In genomic region chr19:35350591-35350990, GRCh38 we compare ENCODE assay signal across 24 cellular contexts. TPM values are rescaled to one million over a fixed set of nuclear protein-coding genes. Genes with fewer than 3 reads are reported as not detected.
DNase-seq lines count a peak whose midpoint lies in the region; ATAC-seq and TF ChIP-seq lines count a peak whose summit lies in the region.
"Had no signal": no experiment of that assay in that cellular context is flagged by ENCODE, and none has a peak within 500 bp of the region (broad histone marks: within the 10 kb centered on the region; RNA-seq: fewer than 3 reads in every experiment).

No MANE protein-coding gene starts in this region.

- H3K27me3 Mint-ChIP-seq in activated naive CD4-positive, alpha-beta T cell treated with anti-CD3 and anti-CD28 coated beads, Interleukin-2, amount 50 U/mL, for 24 hours: no peaks in the 10 kb centered on the region
- H3K27me3 Mint-ChIP-seq in endodermal cell (ENCODE audit: insufficient read depth): peaks cover 8% of the 10 kb centered on the region
- peaks cover 4% of the 10 kb centered on the region for H3K27me3 Mint-ChIP-seq in activated CD8-positive, alpha-beta T cell treated with anti-CD3 and anti-CD28 coated beads, Interleukin-2, amount 10 ng/mL, durations not matched to agents 7 days and 5 days (ENCODE audit: low read depth)
- no peaks in the 10 kb centered on the region for H3K27me3 Mint-ChIP-seq in activated naive CD8-positive, alpha-beta T cell treated with anti-CD3 and anti-CD28 coated beads, Interleukin-2, amount 50 U/mL, for 24 hours

- H3K4me1 Mint-ChIP-seq in activated naive CD4-positive, alpha-beta T cell treated with anti-CD3 and anti-CD28 coated beads, Interleukin-2, amount 50 U/mL, for 24 hours: peaks cover 32% of the 10 kb centered on the region
- peaks cover 8% of the 10 kb centered on the region for H3K4me1 Mint-ChIP-seq in endodermal cell
- H3K4me1 Mint-ChIP-seq in activated CD8-positive, alpha-beta T cell treated with anti-CD3 and anti-CD28 coated beads, Interleukin-2, amount 10 ng/mL, durations not matched to agents 7 days and 5 days (ENCODE audit: low read depth): peaks cover 35% of the 10 kb centered on the region
- peaks cover 51% of the 10 kb centered on the region for H3K4me1 Mint-ChIP-seq in activated naive CD8-positive, alpha-beta T cell treated with anti-CD3 and anti-CD28 coated beads, Interleukin-2, amount 50 U/mL, for 24 hours

- no peak for ATAC-seq in GM19467 (IDR thresholded peaks at IDR 0.05; ENCODE audit: unreplicated experiment)
- no peak for ATAC-seq in activated CD8-positive, alpha-beta T cell treated with anti-CD3 and anti-CD28 coated beads, Interleukin-2, amount 10 ng/mL, durations not matched to agents 7 days and 5 days
- no peak for ATAC-seq in activated naive CD8-positive, alpha-beta T cell treated with anti-CD3 and anti-CD28 coated beads, Interleukin-2, amount 50 U/mL, for 24 hours
- ATAC-seq: heart left ventricle; naive thymus-derived CD4-positive, alpha-beta T cell; T-cell had no signal

- H3K4me1 ChIP-seq in endodermal cell (ENCODE audit: control insufficient read depth, insufficient read depth, low read length): no peaks in the 10 kb centered on the region
- peaks cover 3% of the 10 kb centered on the region for H3K4me1 ChIP-seq in ovary (ENCODE audit: insufficient read depth)
- H3K4me1 ChIP-seq: adrenal gland, prostate gland, transverse colon had no signal

- no peak for TF ChIP-seq CTCF in endodermal cell (conservative IDR thresholded peaks at IDR 0.05)
- TF ChIP-seq CTCF in ovary (IDR thresholded peaks at IDR 0.05): no peak

- H3K9me3 ChIP-seq in endodermal cell (ENCODE audit: control insufficient read depth, low read length) (no peaks in the 10 kb centered on the region), ovary (no peaks in the 10 kb centered on the region)
- H3K9me3 ChIP-seq: adrenal gland, heart left ventricle, prostate gland, transverse colon had no signal

- intact Hi-C loops in ovary (cut with DNase I): loop anchor here in 3 of 4 donors (5.0 to 10.0 kb wide), 3 partner anchors 78 to 147 kb away; partner anchors contain the start of gene KRTDAP (in 1 of the 3)

- CTCF ChIA-PET in activated CD8-positive, alpha-beta T cell treated with anti-CD3 and anti-CD28 coated beads, Interleukin-2, amount 10 ng/mL, durations not matched to agents 7 days and 5 days (lab: Charles Lee): interaction anchor here (0.8 to 1.2 kb wide), 4 partner anchors 113 to 144 kb away, joined by 3 read pairs; no protein-coding TSS in a partner anchor

- POLR2A ChIA-PET in activated CD8-positive, alpha-beta T cell treated with anti-CD3 and anti-CD28 coated beads, Interleukin-2, amount 10 ng/mL, durations not matched to agents 7 days and 5 days (lab: Charles Lee): no interaction called here

- H3K4me3 ChIP-seq in endodermal cell (ENCODE audit: low read length) (no peak overlapping the region), ovary (no peak overlapping the region)
- H3K4me3 ChIP-seq: adrenal gland, heart left ventricle, prostate gland, transverse colon had no signal

- no peak for TF ChIP-seq POLR2A in ovary (IDR thresholded peaks at IDR 0.05)

- H3K27ac ChIP-seq in endodermal cell (ENCODE audit: low read depth, low read length): no peak overlapping the region
- H3K27ac ChIP-seq in ovary: peak overlapping the region in 1 of 2 donors; percentile 72
- H3K27ac ChIP-seq: adrenal gland, heart left ventricle, prostate gland, transverse colon had no signal

- no peak overlapping the region for H3K4me3 Mint-ChIP-seq in activated naive CD4-positive, alpha-beta T cell treated with anti-CD3 and anti-CD28 coated beads, Interleukin-2, amount 50 U/mL, for 24 hours
- no peak overlapping the region for H3K4me3 Mint-ChIP-seq in endodermal cell
- no peak overlapping the region for H3K4me3 Mint-ChIP-seq in activated CD8-positive, alpha-beta T cell treated with anti-CD3 and anti-CD28 coated beads, Interleukin-2, amount 10 ng/mL, durations not matched to agents 7 days and 5 days
- H3K4me3 Mint-ChIP-seq in activated naive CD8-positive, alpha-beta T cell treated with anti-CD3 and anti-CD28 coated beads, Interleukin-2, amount 50 U/mL, for 24 hours: no peak overlapping the region
- H3K4me3 Mint-ChIP-seq: activated T-helper 1 cell treated with anti-CD3 and anti-CD28 coated beads, Interleukin-12 subunit alpha, Interleukin-12 subunit beta, Interleukin-2, Interleukin-4 antibody, amounts not matched to agents 30 ng/mL and 10 ng/mL and 1 ng/mL, durations not matched to agents 14 hours and 24 hours and 36 hours; immature natural killer cell; naive thymus-derived CD4-positive, alpha-beta T cell; T-cell had no signal

- 83 to 99% methylated on average over 2 to 7 of the region's 7 CpGs for WGBS in endodermal cell (ENCODE audit: insufficient coverage in 1 of 2, insufficient read length in 1 of 2), 2 experiments
- 73 to 86% (median 78%) methylated on average over 7 of the region's 7 CpGs for WGBS in ovary, 3 donors

- H3K36me3 Mint-ChIP-seq in activated naive CD4-positive, alpha-beta T cell treated with anti-CD3 and anti-CD28 coated beads, Interleukin-2, amount 50 U/mL, for 24 hours: no peaks in the 10 kb centered on the region
- H3K36me3 Mint-ChIP-seq in endodermal cell (ENCODE audit: low read depth): no peaks in the 10 kb centered on the region
- no peaks in the 10 kb centered on the region for H3K36me3 Mint-ChIP-seq in activated CD8-positive, alpha-beta T cell treated with anti-CD3 and anti-CD28 coated beads, Interleukin-2, amount 10 ng/mL, durations not matched to agents 7 days and 5 days (ENCODE audit: low read depth)
- peaks cover 5% of the 10 kb centered on the region for H3K36me3 Mint-ChIP-seq in activated naive CD8-positive, alpha-beta T cell treated with anti-CD3 and anti-CD28 coated beads, Interleukin-2, amount 50 U/mL, for 24 hours (ENCODE audit: low read depth)
- H3K36me3 Mint-ChIP-seq: immature natural killer cell; naive thymus-derived CD4-positive, alpha-beta T cell; T-cell had no signal

- peak overlapping the region; percentile 30 for H3K27ac Mint-ChIP-seq in activated naive CD4-positive, alpha-beta T cell treated with anti-CD3 and anti-CD28 coated beads, Interleukin-2, amount 50 U/mL, for 24 hours
- H3K27ac Mint-ChIP-seq in endodermal cell: no peak overlapping the region
- H3K27ac Mint-ChIP-seq in activated CD8-positive, alpha-beta T cell treated with anti-CD3 and anti-CD28 coated beads, Interleukin-2, amount 10 ng/mL, durations not matched to agents 7 days and 5 days: no peak overlapping the region
- H3K27ac Mint-ChIP-seq in activated naive CD8-positive, alpha-beta T cell treated with anti-CD3 and anti-CD28 coated beads, Interleukin-2, amount 50 U/mL, for 24 hours: no peak overlapping the region
- H3K27ac Mint-ChIP-seq: activated T-helper 1 cell treated with anti-CD3 and anti-CD28 coated beads, Interleukin-12 subunit alpha, Interleukin-12 subunit beta, Interleukin-2, Interleukin-4 antibody, amounts not matched to agents 30 ng/mL and 10 ng/mL and 1 ng/mL, durations not matched to agents 14 hours and 24 hours and 36 hours; immature natural killer cell had no signal

- no peak for DNase-seq in activated naive CD4-positive, alpha-beta T cell treated with anti-CD3 and anti-CD28 coated beads, Interleukin-2, amount 50 U/mL, for 16 hours
- DNase-seq in endodermal cell (peak; percentile 38), ovary (peak; percentile 11 to 35 (median 23)), superior temporal gyrus (ENCODE audit: extremely low spot score) (no peak)
- DNase-seq in activated CD8-positive, alpha-beta T cell treated with anti-CD3 and anti-CD28 coated beads, Interleukin-2, amount 10 ng/mL, durations not matched to agents 7 days and 5 days: no peak
- DNase-seq in activated naive CD8-positive, alpha-beta T cell treated with anti-CD3 and anti-CD28 coated beads, Interleukin-2, amount 50 U/mL, for 24 hours: no peak
- DNase-seq: effector CD4-positive, alpha-beta T cell; HCEC 1CT; immature natural killer cell; mammary epithelial cell; NCI-H187; NCI-H524; Right ventricle myocardium superior; T-cell; transverse colon had no signal

- no peaks in the 10 kb centered on the region for H3K36me3 ChIP-seq in endodermal cell (ENCODE audit: control insufficient read depth, insufficient read depth, low read length)
- H3K36me3 ChIP-seq in ovary: no peaks in the 10 kb centered on the region
- H3K36me3 ChIP-seq: adrenal gland, heart left ventricle, prostate gland, transverse colon had no signal

- no peaks in the 10 kb centered on the region for H3K9me3 Mint-ChIP-seq in activated naive CD4-positive, alpha-beta T cell treated with anti-CD3 and anti-CD28 coated beads, Interleukin-2, amount 50 U/mL, for 24 hours
- no peaks in the 10 kb centered on the region for H3K9me3 Mint-ChIP-seq in endodermal cell
- H3K9me3 Mint-ChIP-seq in activated CD8-positive, alpha-beta T cell treated with anti-CD3 and anti-CD28 coated beads, Interleukin-2, amount 10 ng/mL, durations not matched to agents 7 days and 5 days (ENCODE audit: insufficient read depth): no peaks in the 10 kb centered on the region
- H3K9me3 Mint-ChIP-seq in activated naive CD8-positive, alpha-beta T cell treated with anti-CD3 and anti-CD28 coated beads, Interleukin-2, amount 50 U/mL, for 24 hours: no peaks in the 10 kb centered on the region
- H3K9me3 Mint-ChIP-seq: activated T-helper 1 cell treated with anti-CD3 and anti-CD28 coated beads, Interleukin-12 subunit alpha, Interleukin-12 subunit beta, Interleukin-2, Interleukin-4 antibody, amounts not matched to agents 30 ng/mL and 10 ng/mL and 1 ng/mL, durations not matched to agents 14 hours and 24 hours and 36 hours; immature natural killer cell; T-cell had no signal

- H3K27me3 ChIP-seq in endodermal cell (ENCODE audit: control insufficient read depth, insufficient read depth, low read length, poor library complexity, severe bottlenecking) (no peaks in the 10 kb centered on the region), ovary (no peaks in the 10 kb centered on the region)
- H3K27me3 ChIP-seq: transverse colon had no signal

- H3K9ac ChIP-seq in endodermal cell (ENCODE audit: extremely low read depth, low read length, poor library complexity, severe bottlenecking): no peak overlapping the region

- TF ChIP-seq EP300 in ovary (IDR thresholded peaks at IDR 0.05): no peak

RNA-seq across cellular contexts. Expression of gene FFAR1, which starts 2.9 kb away (rescaled TPM):
- total RNA-seq in endodermal cell (not detected), ovary (1 to 10 TPM in 5 of 7 donors, under 1 TPM in 2; 0.11 to 5.0 (median 1.8) TPM)
- not detected for polyA plus RNA-seq in endodermal cell (2013, experiment 1 of 2)
- not detected for polyA plus RNA-seq in endodermal cell (2013, experiment 2 of 2)
- under 1 TPM; 0.32 to 0.67 TPM for polyA plus RNA-seq in ovary
- total RNA-seq in activated CD8-positive, alpha-beta T cell treated with anti-CD3 and anti-CD28 coated beads, Interleukin-2, amount 10 ng/mL, durations not matched to agents 7 days and 5 days: not detected
- total RNA-seq: adrenal gland, Daoy, heart left ventricle, mammary epithelial cell, Right ventricle myocardium superior had no signal
- polyA plus RNA-seq: AG04450; heart left ventricle; immature natural killer cell; mammary epithelial cell; naive thymus-derived CD4-positive, alpha-beta T cell had no signal

RNA-seq across cellular contexts. Expression of gene FFAR3, which starts 7.7 kb away (rescaled TPM):
- total RNA-seq in endodermal cell (not detected), ovary (under 1 TPM in 4 of 7 donors, not detected in 3; 0.15 to 0.43 (median 0.21) TPM)
- not detected for polyA plus RNA-seq in endodermal cell (2013, experiment 1 of 2)
- not detected for polyA plus RNA-seq in endodermal cell (2013, experiment 2 of 2)
- under 1 TPM in 1 of 2 donors, not detected in 1; 0.12 TPM for polyA plus RNA-seq in ovary
- total RNA-seq in activated CD8-positive, alpha-beta T cell treated with anti-CD3 and anti-CD28 coated beads, Interleukin-2, amount 10 ng/mL, durations not matched to agents 7 days and 5 days: not detected
- total RNA-seq: Daoy, mammary epithelial cell, Right ventricle myocardium superior had no signal
- polyA plus RNA-seq: AG04450; immature natural killer cell; mammary epithelial cell; naive thymus-derived CD4-positive, alpha-beta T cell had no signal

RNA-seq across cellular contexts. Expression of gene GPR42, which starts 20.3 kb away (rescaled TPM):
- total RNA-seq in endodermal cell (not detected), ovary (not detected)
- polyA plus RNA-seq in endodermal cell (2013, experiment 1 of 2): not detected
- not detected for polyA plus RNA-seq in endodermal cell (2013, experiment 2 of 2)
- polyA plus RNA-seq in ovary: not detected
- not detected for total RNA-seq in activated CD8-positive, alpha-beta T cell treated with anti-CD3 and anti-CD28 coated beads, Interleukin-2, amount 10 ng/mL, durations not matched to agents 7 days and 5 days
- total RNA-seq: activated T-helper 1 cell treated with anti-CD3 and anti-CD28 coated beads, Interleukin-12 subunit alpha, Interleukin-12 subunit beta, Interleukin-2, Interleukin-4 antibody, amounts not matched to agents 30 ng/mL and 10 ng/mL and 1 ng/mL, durations not matched to agents 14 hours and 24 hours and 36 hours; adrenal gland; Daoy; heart left ventricle; mammary epithelial cell; prostate gland; Right ventricle myocardium superior; T-cell; transverse colon had no signal
- polyA plus RNA-seq: adrenal gland; AG04450; heart left ventricle; immature natural killer cell; mammary epithelial cell; naive thymus-derived CD4-positive, alpha-beta T cell had no signal

RNA-seq across cellular contexts. Expression of gene CD22, which starts 21.6 kb away (rescaled TPM):
- total RNA-seq in endodermal cell (not detected), ovary (100 to 1,000 TPM in 5 of 7 donors, 10 to 100 TPM in 2; 54.2 to 264 (median 137) TPM)
- not detected for polyA plus RNA-seq in endodermal cell (2013, experiment 1 of 2)
- not detected for polyA plus RNA-seq in endodermal cell (2013, experiment 2 of 2)
- polyA plus RNA-seq in ovary: 10 to 100 TPM; 79.4 to 94.2 TPM
- total RNA-seq in activated CD8-positive, alpha-beta T cell treated with anti-CD3 and anti-CD28 coated beads, Interleukin-2, amount 10 ng/mL, durations not matched to agents 7 days and 5 days: under 1 TPM; 0.52 to 0.63 TPM
- total RNA-seq: Daoy had no signal
- polyA plus RNA-seq: AG04450 had no signal

RNA-seq across cellular contexts. Expression of gene MAG, which starts 58.6 kb away (rescaled TPM):
- total RNA-seq in endodermal cell (not detected), ovary (100 to 1,000 TPM in 3 of 7 donors, 10 to 100 TPM in 4; 58.0 to 146 (median 94.2) TPM)
- not detected for polyA plus RNA-seq in endodermal cell (2013, experiment 1 of 2)
- not detected for polyA plus RNA-seq in endodermal cell (2013, experiment 2 of 2)
- 100 to 1,000 TPM in 1 of 2 donors, 1 to 10 TPM in 1; 1.1 to 106 TPM for polyA plus RNA-seq in ovary
- total RNA-seq in activated CD8-positive, alpha-beta T cell treated with anti-CD3 and anti-CD28 coated beads, Interleukin-2, amount 10 ng/mL, durations not matched to agents 7 days and 5 days: under 1 TPM in 1 of 2 experiments, not detected in 1; 0.26 TPM
- total RNA-seq: activated T-helper 1 cell treated with anti-CD3 and anti-CD28 coated beads, Interleukin-12 subunit alpha, Interleukin-12 subunit beta, Interleukin-2, Interleukin-4 antibody, amounts not matched to agents 30 ng/mL and 10 ng/mL and 1 ng/mL, durations not matched to agents 14 hours and 24 hours and 36 hours; Daoy; mammary epithelial cell; Right ventricle myocardium superior; transverse colon had no signal
- polyA plus RNA-seq: AG04450, immature natural killer cell, mammary epithelial cell had no signal

Comparison
In these comparisons a context has a peak if more than half of its experiments do, and no peak if none do; other contexts are left out.
1. DNase-seq: peak in endodermal cell (single experiment) and ovary (5 of 5); none in activated naive CD4-positive, alpha-beta T cell treated with anti-CD3 and anti-CD28 coated beads, Interleukin-2, amount 50 U/mL, for 16 hours (single experiment), superior temporal gyrus (single experiment), activated CD8-positive, alpha-beta T cell treated with anti-CD3 and anti-CD28 coated beads, Interleukin-2, amount 10 ng/mL, durations not matched to agents 7 days and 5 days (single experiment) and activated naive CD8-positive, alpha-beta T cell treated with anti-CD3 and anti-CD28 coated beads, Interleukin-2, amount 50 U/mL, for 24 hours (single experiment).